Comparison of ENCODE assay signal across 1 cellular context in the genomic region with DNA sequence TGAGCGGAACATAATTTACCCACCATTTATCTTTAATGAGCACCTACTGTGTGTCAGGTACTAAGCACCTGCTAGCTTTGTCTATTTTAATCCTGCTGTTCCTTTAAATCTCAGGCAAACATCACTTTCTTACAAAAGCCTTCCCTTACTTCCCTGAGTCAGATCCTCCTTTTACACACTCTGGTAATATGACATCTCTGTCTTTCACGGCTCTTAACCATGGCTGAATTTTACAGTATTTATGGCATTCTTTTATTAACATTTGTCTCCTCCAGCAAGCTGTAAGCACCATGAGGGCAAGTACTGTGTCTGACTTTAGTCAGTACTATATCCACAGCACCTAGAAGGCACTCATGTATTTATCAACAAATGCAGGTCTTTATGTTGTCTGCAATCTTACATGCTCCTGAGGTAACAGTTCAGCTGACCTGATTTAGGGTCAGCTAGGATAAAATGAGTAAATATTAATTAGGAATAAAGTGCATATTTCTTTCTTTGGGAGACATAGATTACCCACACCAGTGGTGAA.
TF ChIP-seq lines count a peak whose summit lies in the region.

No MANE protein-coding gene starts in this region.

TF ChIP-seq in GM12878, 131 proteins besides CTCF, POLR2A, EP300 and RAD21 (continued from another document):
- TF ChIP-seq ZBTB4 (CRISPR knock-in tag; IDR thresholded peaks at IDR 0.05) = no peak
